ENCODE assay signal across 21 cellular contexts in the genomic region with DNA sequence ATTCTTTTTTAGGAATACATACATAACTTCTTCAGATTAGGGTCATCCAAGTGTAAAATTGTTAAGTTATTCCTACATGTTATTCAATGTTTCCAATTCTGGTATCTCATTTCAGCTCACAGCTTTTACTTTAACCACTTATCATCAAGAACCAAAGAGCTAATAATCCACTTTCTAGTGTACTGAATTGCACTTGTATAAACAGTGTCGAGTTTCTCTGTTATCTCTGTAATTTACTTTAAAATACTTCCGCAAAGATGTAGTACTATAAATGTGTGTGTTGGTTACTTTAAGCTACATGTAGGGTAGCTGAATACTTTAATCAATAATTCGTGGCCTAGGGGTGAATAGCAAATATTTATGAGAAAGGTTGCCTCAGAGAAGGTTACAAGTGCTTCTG.
"Had no signal": no experiment of that assay in that cellular context is flagged by ENCODE, and none has a peak within 500 bp of the region (broad histone marks: within the 10 kb centered on the region; RNA-seq: fewer than 3 reads in every experiment).

No MANE protein-coding gene starts in this region.

- DNase-seq: colonic mucosa; effector CD8-positive, alpha-beta T cell; endodermal cell; foreskin fibroblast; gastrocnemius medialis; head of caudate nucleus; natural killer cell; right cardiac atrium; sigmoid colon; stimulated activated CD8-positive, alpha-beta memory T cell treated with anti-CD3 and anti-CD28 coated beads, Interleukin-4, amount 100 ng/mL, for 48 hours; stimulated activated naive CD4-positive, alpha-beta T cell; stimulated activated naive CD8-positive, alpha-beta T cell treated with anti-CD3 and anti-CD28 coated beads, Interleukin-15, amount 100 ng/mL, for 72 hours; transverse colon; upper lobe of right lung; uterus had no signal

- H3K27ac Mint-ChIP-seq: dendritic cell treated with granulocyte-macrophage colony-stimulating factor and Interleukin-4, amounts not matched to agents 40 ng/mL and 50 ng/mL, for 4 days; endodermal cell; memory B cell; natural killer cell had no signal

- H3K4me1 Mint-ChIP-seq: memory B cell; natural killer cell; stimulated activated naive CD8-positive, alpha-beta T cell treated with anti-CD3 and anti-CD28 coated beads, Interleukin-15, amount 100 ng/mL, for 72 hours had no signal

- H3K27me3 Mint-ChIP-seq: dendritic cell treated with granulocyte-macrophage colony-stimulating factor and Interleukin-4, amounts not matched to agents 40 ng/mL and 50 ng/mL, for 4 days; memory B cell; stimulated activated naive CD8-positive, alpha-beta T cell treated with anti-CD3 and anti-CD28 coated beads, Interleukin-15, amount 100 ng/mL, for 72 hours had no signal

- H3K4me3 Mint-ChIP-seq: dendritic cell treated with granulocyte-macrophage colony-stimulating factor and Interleukin-4, amounts not matched to agents 40 ng/mL and 50 ng/mL, for 4 days; endodermal cell; memory B cell; natural killer cell; neural crest cell; stimulated activated naive CD8-positive, alpha-beta T cell treated with anti-CD3 and anti-CD28 coated beads, Interleukin-15, amount 100 ng/mL, for 72 hours had no signal

- H3K27ac ChIP-seq: colonic mucosa, epithelial cell of prostate, gastrocnemius medialis, prostate gland, sigmoid colon, suprapubic skin, transverse colon, upper lobe of right lung, uterus had no signal

- H3K36me3 Mint-ChIP-seq: memory B cell, natural killer cell had no signal

- H3K9me3 Mint-ChIP-seq: dendritic cell treated with granulocyte-macrophage colony-stimulating factor and Interleukin-4, amounts not matched to agents 40 ng/mL and 50 ng/mL, for 4 days; endodermal cell; memory B cell; natural killer cell; neural crest cell; stimulated activated naive CD8-positive, alpha-beta T cell treated with anti-CD3 and anti-CD28 coated beads, Interleukin-15, amount 100 ng/mL, for 72 hours had no signal
